ENCODE assay signal across 20 cellular contexts in the genomic region with DNA sequence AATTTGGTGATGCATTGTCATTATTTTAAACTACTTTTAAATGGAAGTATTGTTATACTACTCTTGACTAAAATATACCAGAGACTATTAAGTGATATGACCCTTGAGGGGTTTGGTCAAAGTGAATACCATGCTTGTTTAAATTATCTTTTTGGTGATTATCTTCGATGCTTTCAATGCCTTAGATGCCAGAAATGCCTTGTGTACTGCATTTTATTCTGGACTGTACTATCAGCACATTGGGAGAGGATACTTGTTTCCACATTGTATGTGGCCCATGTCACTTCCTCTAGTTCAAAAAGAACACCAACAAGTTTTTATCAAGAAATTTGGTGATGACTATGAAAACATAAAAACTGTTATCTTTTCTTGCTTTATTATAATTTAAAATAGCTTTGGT. TPM values are rescaled to one million over a fixed set of nuclear protein-coding genes. Genes with fewer than 3 reads are reported as not detected.
DNase-seq lines count a peak whose midpoint lies in the region; ATAC-seq and TF ChIP-seq lines count a peak whose summit lies in the region.
"Had no signal": no experiment of that assay in that cellular context is flagged by ENCODE, and none has a peak within 500 bp of the region (broad histone marks: within the 10 kb centered on the region; RNA-seq: fewer than 3 reads in every experiment).

No MANE protein-coding gene starts in this region.

- TF ChIP-seq EP300 in sigmoid colon (IDR thresholded peaks at IDR 0.05) = no peak

- H3K4me1 ChIP-seq in ACC112 (ENCODE audit: control insufficient read depth, insufficient read depth, low read length, unreplicated experiment) = peaks cover 47% of the 10 kb centered on the region
- peaks cover 48% of the 10 kb centered on the region for H3K4me1 ChIP-seq in foreskin keratinocyte
- H3K4me1 ChIP-seq in sigmoid colon = peaks cover 0 to 44% (median 31%) of the 10 kb centered on the region in 4 donors
- H3K4me1 ChIP-seq in adrenal gland (replicated peaks in 1 of 2) = peaks cover 10 to 21% of the 10 kb centered on the region in 2 donors

- H3K36me3 ChIP-seq in ACC112 (ENCODE audit: insufficient read depth, low read length) = no peaks in the 10 kb centered on the region
- no peaks in the 10 kb centered on the region for H3K36me3 ChIP-seq in SK-N-MC (ENCODE audit: insufficient read depth, low read length)
- H3K36me3 ChIP-seq in sigmoid colon = no peaks in the 10 kb centered on the region
- H3K36me3 ChIP-seq in adrenal gland (replicated peaks in 1 of 2) = no peaks in the 10 kb centered on the region

- H3K27ac ChIP-seq in ACC112 (ENCODE audit: low read depth, low read length) = peak overlapping the region; percentile 92
- H3K27ac ChIP-seq in SK-N-MC = peak overlapping the region; percentile 93
- peak overlapping the region; percentile 92 for H3K27ac ChIP-seq in foreskin keratinocyte
- peak overlapping the region; percentile 63 to 77 (median 71) for H3K27ac ChIP-seq in sigmoid colon
- no peak overlapping the region for H3K27ac ChIP-seq in adrenal gland
- H3K27ac ChIP-seq: KMS-11 had no signal

- H3K4me3 ChIP-seq in ACC112 (ENCODE audit: low read depth, low read length) (peak overlapping the region; percentile 0; the same call in 1 of the 2 replicates), SK-N-MC (no peak overlapping the region), sigmoid colon (no peak overlapping the region), adrenal gland (no peak overlapping the region)
- H3K4me3 ChIP-seq: dorsolateral prefrontal cortex, GM12878, GM23338 had no signal

- no peaks in the 10 kb centered on the region for H3K9me3 Mint-ChIP-seq in activated naive CD4-positive, alpha-beta T cell treated with anti-CD3 and anti-CD28 coated beads, Interleukin-2, amount 50 U/mL, for 72 hours
- H3K9me3 Mint-ChIP-seq: GM23338; nephron progenitor cell; T-helper 2 cell treated with Interferon-gamma antibody and Interleukin-4, amounts not matched to agents 5 μg/mL and 100 μg/mL, for 36 hours; WTC11 had no signal

- no peak for ATAC-seq in foreskin keratinocyte
- no peak for ATAC-seq in activated naive CD4-positive, alpha-beta T cell treated with anti-CD3 and anti-CD28 coated beads, Interleukin-2, amount 50 U/mL, for 72 hours
- ATAC-seq: GM12878, GM23338, WTC11 had no signal

- H3K36me3 Mint-ChIP-seq in activated naive CD4-positive, alpha-beta T cell treated with anti-CD3 and anti-CD28 coated beads, Interleukin-2, amount 50 U/mL, for 72 hours = no peaks in the 10 kb centered on the region
- H3K36me3 Mint-ChIP-seq: WTC11 had no signal

- DNase-seq in SK-N-MC (ENCODE audit: low read depth, low spot score) = no peak
- DNase-seq in foreskin keratinocyte = no peak
- DNase-seq in sigmoid colon = no peak
- DNase-seq in adrenal gland = no peak
- DNase-seq in AG20443 (ENCODE audit: low spot score) = no peak
- DNase-seq in T-helper 1 cell = no peak
- DNase-seq in activated naive CD4-positive, alpha-beta T cell treated with anti-CD3 and anti-CD28 coated beads, Interleukin-2, amount 50 U/mL, for 72 hours (ENCODE audit: low spot score in 2 of 2) = no peak
- DNase-seq: ACHN; activated CD4-positive, alpha-beta T cell treated with anti-CD3 and anti-CD28 coated beads, Interleukin-2, amount 50 U/mL, for 4 hours; activated effector memory CD4-positive, alpha-beta T cell treated with anti-CD3 and anti-CD28 coated beads, Interleukin-2, amount 50 U/mL, for 16 hours; dorsolateral prefrontal cortex; NCI-H187 treated with DMSO at 0.1 percent for 48 hours; nephron progenitor cell; SIG-M5 had no signal

- TF ChIP-seq POLR2A in sigmoid colon (IDR thresholded peaks at IDR 0.05) (no peak), adrenal gland (IDR thresholded peaks at IDR 0.05) (no peak)

- H3K27ac Mint-ChIP-seq in activated naive CD4-positive, alpha-beta T cell treated with anti-CD3 and anti-CD28 coated beads, Interleukin-2, amount 50 U/mL, for 72 hours = no peak overlapping the region
- H3K27ac Mint-ChIP-seq: GM23338; nephron progenitor cell; T-helper 2 cell treated with Interferon-gamma antibody and Interleukin-4, amounts not matched to agents 5 μg/mL and 100 μg/mL, for 36 hours; WTC11 had no signal

- peak overlapping the region; percentile 17 for H2AFZ ChIP-seq in ACC112 (ENCODE audit: low read length, unreplicated experiment)
- H2AFZ ChIP-seq: GM23338 had no signal

- no peaks in the 10 kb centered on the region for H3K79me2 ChIP-seq in ACC112 (ENCODE audit: control insufficient read depth, insufficient read depth, low read length, unreplicated experiment)

- no peak overlapping the region for H3K9ac ChIP-seq in SK-N-MC (ENCODE audit: insufficient read length)
- H3K9ac ChIP-seq: KMS-11 had no signal

- TF ChIP-seq CTCF in foreskin keratinocyte (conservative IDR thresholded peaks at IDR 0.05) = no peak
- no peak for TF ChIP-seq CTCF in sigmoid colon (IDR thresholded peaks at IDR 0.05)
- no peak for TF ChIP-seq CTCF in adrenal gland (IDR thresholded peaks at IDR 0.05)

- H3K9me3 ChIP-seq in SK-N-MC (ENCODE audit: low read depth, low read length) (no peaks in the 10 kb centered on the region), sigmoid colon (no peaks in the 10 kb centered on the region), adrenal gland (replicated peaks in 1 of 3) (no peaks in the 10 kb centered on the region)

- 79 to 80% methylated on average over 1 of the region's 1 CpG for WGBS in sigmoid colon, 2 donors
- 67 to 86% (median 79%) methylated on average over 1 of the region's 1 CpG for WGBS in adrenal gland, 4 donors

- H3K27me3 ChIP-seq in ACC112 (ENCODE audit: insufficient read depth, low read length) = no peaks in the 10 kb centered on the region
- no peaks in the 10 kb centered on the region for H3K27me3 ChIP-seq in foreskin keratinocyte
- H3K27me3 ChIP-seq in sigmoid colon = no peaks in the 10 kb centered on the region
- H3K27me3 ChIP-seq in adrenal gland = no peaks in the 10 kb centered on the region
- H3K27me3 ChIP-seq: dorsolateral prefrontal cortex had no signal

- intact Hi-C loops in sigmoid colon (cut with DNase I) = loop anchor here (5.0 to 10.0 kb wide), 2 partner anchors 54 to 142 kb away; no protein-coding TSS in a partner anchor
- intact Hi-C loops in adrenal gland (cut with DNase I) = no loop called here

RNA-seq across cellular contexts. Expression of gene MAP3K7CL, which starts 16.3 kb away (rescaled TPM):
- total RNA-seq in foreskin keratinocyte = 14.5 and 15.0 TPM in 2 replicates
- 12.3 and 12.4 TPM in 2 replicates for polyA plus RNA-seq in foreskin keratinocyte
- total RNA-seq in sigmoid colon = 10 to 100 TPM in 1 of 4 donors, 1 to 10 TPM in 3; 4.4 to 12.2 (median 5.3) TPM
- 1 to 10 TPM; 2.3 to 4.8 (median 4.1) TPM for polyA plus RNA-seq in sigmoid colon
- 10 to 100 TPM in 6 of 8 donors, 1 to 10 TPM in 2; 3.6 to 29.5 (median 17.6) TPM for total RNA-seq in adrenal gland
- polyA plus RNA-seq in adrenal gland = 10 to 100 TPM; 10.6 to 17.7 (median 11.3) TPM
- total RNA-seq in activated naive CD4-positive, alpha-beta T cell treated with anti-CD3 and anti-CD28 coated beads, Interleukin-2, amount 50 U/mL, for 72 hours = 1 to 10 TPM; 5.4 to 8.6 TPM

Comparison
In these comparisons a context has a peak if more than half of its experiments do, and no peak if none do; other contexts are left out.
1. H3K27ac ChIP-seq: peak in ACC112 (single experiment), SK-N-MC (single experiment), foreskin keratinocyte (single experiment) and sigmoid colon (4 of 4); none in adrenal gland (0 of 5).